8 cellular contexts compared by ENCODE assay signal in genomic region chr2:37670378-37671012, GRCh38. TPM values are rescaled to one million over a fixed set of nuclear protein-coding genes. Genes with fewer than 3 reads are reported as not detected.
A peak's percentile ranks its signal among the peaks of the same experiment; 100 is the strongest.
DNase-seq lines count a peak whose midpoint lies in the region; ATAC-seq and TF ChIP-seq lines count a peak whose summit lies in the region.

No MANE protein-coding gene starts in this region.

- H3K4me1 Mint-ChIP-seq in CD8-positive, alpha-beta memory T cell: peaks cover 60 to 70% (median 62%) of the 10 kb centered on the region in 3 donors

- TF ChIP-seq CTCF in Panc1 (IDR thresholded peaks at IDR 0.05) (no peak), esophagus squamous epithelium (IDR thresholded peaks at IDR 0.05) (no peak), neutrophil (IDR thresholded peaks at IDR 0.05) (no peak)

- H3K4me1 ChIP-seq in CD8-positive, alpha-beta memory T cell (ENCODE audit: insufficient read depth, low read length): peaks cover 46% of the 10 kb centered on the region
- H3K4me1 ChIP-seq in Panc1 (ENCODE audit: control insufficient read depth, insufficient read depth, low read length): peaks cover 6% of the 10 kb centered on the region
- peaks cover 2 to 71% (median 18%) of the 10 kb centered on the region in 3 donors for H3K4me1 ChIP-seq in esophagus squamous epithelium
- H3K4me1 ChIP-seq in neutrophil (ENCODE audit: control insufficient read depth in 1 of 2, insufficient read depth in 1 of 2, low read depth in 1 of 2, low read length in 1 of 2): peaks cover 67 to 85% of the 10 kb centered on the region in 2 experiments

- BruUV-seq in Panc1 (replicated peaks; lab: Mats Ljungman, UMichigan): no TSS peak

- intact Hi-C loops in Panc1 (cut with micrococcal nuclease; ENCODE audit: unreplicated experiment) (loop anchor here (10.0 kb wide), 1 partner anchor 256 kb away; no protein-coding TSS in a partner anchor), esophagus squamous epithelium (cut with DNase I) (no loop called here)

- H3K4me3 Mint-ChIP-seq in CD8-positive, alpha-beta memory T cell: peak overlapping the region; percentile 89 to 97 (median 92)

- no peaks in the 10 kb centered on the region for H3K9me3 Mint-ChIP-seq in CD8-positive, alpha-beta memory T cell

- CTCF ChIA-PET in CD8-positive, alpha-beta memory T cell (lab: Charles Lee): interaction anchor here (1.0 to 2.4 kb wide), 8 partner anchors 12 to 256 kb away, joined by 3 to 9 read pairs (median 4); no protein-coding TSS in a partner anchor
- CTCF ChIA-PET in Panc1 (lab: Charles Lee): interaction anchor here (1.0 kb wide), 1 partner anchor 162 kb away, joined by 3 read pairs; no protein-coding TSS in a partner anchor

- no peaks in the 10 kb centered on the region for H3K36me3 ChIP-seq in CD8-positive, alpha-beta memory T cell (ENCODE audit: insufficient read depth, low read length)
- H3K36me3 ChIP-seq in Panc1 (ENCODE audit: control insufficient read depth, insufficient read depth, low read length) (peaks cover 6% of the 10 kb centered on the region; the same call in 1 of the 2 replicates), esophagus squamous epithelium (no peaks in the 10 kb centered on the region), neutrophil (peaks cover 29% of the 10 kb centered on the region)

- peak overlapping the region; percentile 78 for H3K27ac ChIP-seq in CD8-positive, alpha-beta memory T cell (ENCODE audit: low read depth, low read length)
- H3K27ac ChIP-seq in Panc1 (ENCODE audit: low read length) (no peak overlapping the region), esophagus squamous epithelium (peak overlapping the region; percentile 75 to 93 (median 91)), neutrophil (peak overlapping the region; percentile 98)

- H3K27me3 Mint-ChIP-seq in CD8-positive, alpha-beta memory T cell: peaks cover 0 to 1% of the 10 kb centered on the region in 2 donors

- H3K27ac Mint-ChIP-seq in CD8-positive, alpha-beta memory T cell: peak overlapping the region; percentile 82 to 96 (median 90)

- DNase-seq in CD8-positive, alpha-beta memory T cell: no peak
- DNase-seq in Panc1 (ENCODE audit: low read depth, low spot score) (no peak), esophagus squamous epithelium (lab: John Stamatoyannopoulos, UW) (no peak), NCI-H446 (lab: John Stamatoyannopoulos, UW) (no peak), amniotic stem cell (lab: John Stamatoyannopoulos, UW) (no peak), NK-92 (lab: John Stamatoyannopoulos, UW; ENCODE audit: unreplicated experiment) (no peak)

- no peak for TF ChIP-seq POLR2A in esophagus squamous epithelium (IDR thresholded peaks at IDR 0.05)

- in situ Hi-C loops in Panc1 (cut with HindIII; ENCODE audit: low pct_unique_long_range_greater_than_20kb, low sequenced_read_pairs): no loop called here

- WGBS in esophagus squamous epithelium, 2 donors: 11 to 20% methylated on average over 12 of the region's 12 CpGs

- POLR2A ChIA-PET in CD8-positive, alpha-beta memory T cell (lab: Charles Lee): interaction anchor here (0.6 to 2.7 kb wide), 10 partner anchors 13 to 752 kb away, joined by 3 to 13 read pairs (median 6); no protein-coding TSS in a partner anchor
- POLR2A ChIA-PET in Panc1 (lab: Charles Lee): no interaction called here

- peak overlapping the region; percentile 74 for H3K4me3 ChIP-seq in CD8-positive, alpha-beta memory T cell (ENCODE audit: low read length)
- peak overlapping the region; percentile 68 to 80 for H3K4me3 ChIP-seq in Panc1 (ENCODE audit: low read depth in 2 of 2, low read length in 2 of 2)
- peak overlapping the region; percentile 69 to 88 (median 76) for H3K4me3 ChIP-seq in esophagus squamous epithelium
- peak overlapping the region; percentile 88 to 93 for H3K4me3 ChIP-seq in neutrophil (ENCODE audit: low read depth in 1 of 2, low read length in 1 of 2)

- H3K27me3 ChIP-seq in CD8-positive, alpha-beta memory T cell (ENCODE audit: insufficient read depth, low read length, poor library complexity, severe bottlenecking): no peaks in the 10 kb centered on the region
- H3K27me3 ChIP-seq in Panc1 (ENCODE audit: control insufficient read depth, insufficient read depth, low read length): peaks cover 4% of the 10 kb centered on the region; the same call in 1 of the 2 replicates
- peaks cover 0 to 31% (median 0%) of the 10 kb centered on the region in 4 donors for H3K27me3 ChIP-seq in esophagus squamous epithelium
- H3K27me3 ChIP-seq in neutrophil: no peaks in the 10 kb centered on the region

- ATAC-seq in Panc1: no peak
- no peak for ATAC-seq in GM21515 (IDR thresholded peaks at IDR 0.05; ENCODE audit: unreplicated experiment)

- peaks cover 0 to 41% (median 6%) of the 10 kb centered on the region in 3 donors for H3K36me3 Mint-ChIP-seq in CD8-positive, alpha-beta memory T cell

- no peaks in the 10 kb centered on the region for H3K9me3 ChIP-seq in CD8-positive, alpha-beta memory T cell (ENCODE audit: low read length)
- H3K9me3 ChIP-seq in Panc1 (ENCODE audit: control insufficient read depth, insufficient read depth, low read depth, low read length): no peaks in the 10 kb centered on the region
- H3K9me3 ChIP-seq in esophagus squamous epithelium: no peaks in the 10 kb centered on the region
- H3K9me3 ChIP-seq in neutrophil: no peaks in the 10 kb centered on the region

RNA-seq across cellular contexts. Expression of gene CDC42EP3, which starts 0.9 kb away (rescaled TPM):
- 10 to 100 TPM; 37.1 to 39.1 TPM for total RNA-seq in CD8-positive, alpha-beta memory T cell
- polyA plus RNA-seq in CD8-positive, alpha-beta memory T cell: 141 TPM
- 6.1 TPM for total RNA-seq in Panc1 (2021; ENCODE audit: unreplicated experiment)
- polyA plus RNA-seq in Panc1 (2012; ENCODE audit: insufficient read length): 3.1 TPM
- total RNA-seq in esophagus squamous epithelium: 10 to 100 TPM in 2 of 4 donors, 1 to 10 TPM in 1, under 1 TPM in 1; 0.57 to 16.2 (median 9.9) TPM
